12 cellular contexts compared by ENCODE assay signal in genomic region chr21:41368361-41369104, GRCh38. TPM values are rescaled to one million over a fixed set of nuclear protein-coding genes. Genes with fewer than 3 reads are reported as not detected.
DNase-seq lines count a peak whose midpoint lies in the region; FAIRE-seq and TF ChIP-seq lines count a peak whose summit lies in the region.
"Had no signal": no experiment of that assay in that cellular context is flagged by ENCODE, and none has a peak within 500 bp of the region (broad histone marks: within the 10 kb centered on the region; RNA-seq: fewer than 3 reads in every experiment).

No MANE protein-coding gene starts in this region.

- no peaks in the 10 kb centered on the region for H3K27me3 ChIP-seq in BLaER1 treated with 17β-estradiol and CSF1 and Interleukin-3, amounts not matched to agents 10 nM and 100 nM
- no peaks in the 10 kb centered on the region for H3K27me3 ChIP-seq in neural progenitor cell

- H3K4me2 ChIP-seq in BLaER1 treated with 17β-estradiol and CSF1 and Interleukin-3, amounts not matched to agents 10 nM and 100 nM, result peak overlapping the region; percentile 86 to 97 (median 95)
- H3K4me2 ChIP-seq in neural progenitor cell, result peak overlapping the region; percentile 78

- peak overlapping the region; percentile 99 for H2AFZ ChIP-seq in neural progenitor cell (replicated peaks)

- no peaks in the 10 kb centered on the region for H3K9me3 Mint-ChIP-seq in activated naive CD8-positive, alpha-beta T cell treated with anti-CD3 and anti-CD28 coated beads for 36 hours
- H3K9me3 Mint-ChIP-seq in neural progenitor cell, result no peaks in the 10 kb centered on the region

- TF ChIP-seq CTCF in GM12875 (IDR thresholded peaks at IDR 0.05; ENCODE audit: borderline replicate concordance, insufficient read depth, low read depth, low read length) (no peak), neural progenitor cell (IDR thresholded peaks at IDR 0.05) (no peak), D721Med (IDR thresholded peaks at IDR 0.05; ENCODE audit: insufficient read depth, missing control alignments) (no peak)

- no peaks in the 10 kb centered on the region for H3F3A ChIP-seq in neural progenitor cell (ENCODE audit: low read depth)

- no peaks in the 10 kb centered on the region for H3K79me2 ChIP-seq in neural progenitor cell (ENCODE audit: low read depth)

- H3K27ac ChIP-seq in BLaER1 treated with 17β-estradiol and CSF1 and Interleukin-3, amounts not matched to agents 10 nM and 100 nM, result peak overlapping the region in 10 of 11 experiments; percentile 34 to 83 (median 70); a peak in 19 of 22 replicates
- no peak overlapping the region for H3K27ac ChIP-seq in neural progenitor cell

- no peaks in the 10 kb centered on the region for H3K27me3 Mint-ChIP-seq in activated naive CD8-positive, alpha-beta T cell treated with anti-CD3 and anti-CD28 coated beads for 36 hours
- peaks cover 10% of the 10 kb centered on the region for H3K27me3 Mint-ChIP-seq in neural progenitor cell (ENCODE audit: insufficient read depth, low read depth)

- peak overlapping the region in 6 of 10 experiments; percentile 28 to 52 (median 46); a peak in 10 of 20 replicates for H3K4me3 ChIP-seq in BLaER1 treated with 17β-estradiol and CSF1 and Interleukin-3, amounts not matched to agents 10 nM and 100 nM
- H3K4me3 ChIP-seq in GM12875 (ENCODE audit: low read depth, low read length), result peak overlapping the region; percentile 58
- no peak overlapping the region for H3K4me3 ChIP-seq in neural progenitor cell

- peaks cover 0 to 55% (median 0%) of the 10 kb centered on the region in 11 experiments; a peak in 3 of 22 replicates for H4K20me1 ChIP-seq in BLaER1 treated with 17β-estradiol and CSF1 and Interleukin-3, amounts not matched to agents 10 nM and 100 nM
- no peaks in the 10 kb centered on the region for H4K20me1 ChIP-seq in neural progenitor cell (ENCODE audit: low read depth)

- H3K27ac Mint-ChIP-seq in activated naive CD8-positive, alpha-beta T cell treated with anti-CD3 and anti-CD28 coated beads for 36 hours, result peak overlapping the region; percentile 90
- no peak overlapping the region for H3K27ac Mint-ChIP-seq in neural progenitor cell

- H3K4me1 Mint-ChIP-seq in activated naive CD8-positive, alpha-beta T cell treated with anti-CD3 and anti-CD28 coated beads for 36 hours, result peaks cover 67% of the 10 kb centered on the region
- no peaks in the 10 kb centered on the region for H3K4me1 Mint-ChIP-seq in neural progenitor cell

- H3K9ac ChIP-seq in BLaER1 treated with 17β-estradiol and CSF1 and Interleukin-3, amounts not matched to agents 10 nM and 100 nM, result peak overlapping the region in 10 of 11 experiments; percentile 41 to 73 (median 60); a peak in 19 of 22 replicates
- H3K9ac ChIP-seq in neural progenitor cell, result no peak overlapping the region

- peak overlapping the region; percentile 75 for H3K4me3 Mint-ChIP-seq in activated naive CD8-positive, alpha-beta T cell treated with anti-CD3 and anti-CD28 coated beads for 36 hours
- H3K4me3 Mint-ChIP-seq in neural progenitor cell, result no peak overlapping the region

- no peaks in the 10 kb centered on the region for H3K9me3 ChIP-seq in BLaER1 treated with 17β-estradiol and CSF1 and Interleukin-3, amounts not matched to agents 10 nM and 100 nM (replicated peaks in 1 of 11)
- H3K9me3 ChIP-seq in neural progenitor cell (ENCODE audit: low read depth), result no peaks in the 10 kb centered on the region
- H3K9me3 ChIP-seq: prostate gland had no signal

- DNase-seq in activated naive CD8-positive, alpha-beta T cell treated with anti-CD3 and anti-CD28 coated beads for 36 hours, result no peak
- DNase-seq in neural progenitor cell (ENCODE audit: low spot score) (no peak), CD1c-positive myeloid dendritic cell (ENCODE audit: extremely low spot score) (no peak), AG08395 (ENCODE audit: low spot score) (no peak), DMS114 treated with DMSO at 0.1 percent for 48 hours (lab: John Stamatoyannopoulos, UW; ENCODE audit: unreplicated experiment) (no peak), D721Med (ENCODE audit: insufficient read length, low spot score) (no peak)
- DNase-seq: kidney, NCI-H226, SW 1271 had no signal

- H3K36me3 ChIP-seq in BLaER1 treated with 17β-estradiol and CSF1 and Interleukin-3, amounts not matched to agents 10 nM and 100 nM, result peaks cover 0 to 16% (median 0%) of the 10 kb centered on the region in 11 experiments; a peak in 3 of 22 replicates
- H3K36me3 ChIP-seq in neural progenitor cell, result no peaks in the 10 kb centered on the region
- H3K36me3 ChIP-seq: prostate gland had no signal

- peaks cover 22% of the 10 kb centered on the region for H3K36me3 Mint-ChIP-seq in activated naive CD8-positive, alpha-beta T cell treated with anti-CD3 and anti-CD28 coated beads for 36 hours
- no peaks in the 10 kb centered on the region for H3K36me3 Mint-ChIP-seq in neural progenitor cell

- no peak for FAIRE-seq in D721Med (lab: Jason Lieb, UNC)
- FAIRE-seq: kidney had no signal

- H3K4me1 ChIP-seq in BLaER1 treated with 17β-estradiol and CSF1 and Interleukin-3, amounts not matched to agents 10 nM and 100 nM, result peaks cover 56 to 68% (median 65%) of the 10 kb centered on the region in 10 experiments
- H3K4me1 ChIP-seq in neural progenitor cell, result peaks cover 4% of the 10 kb centered on the region
- H3K4me1 ChIP-seq: prostate gland had no signal

RNA-seq across cellular contexts. Expression of gene MX2, which starts 6.7 kb away (rescaled TPM):
- total RNA-seq in activated naive CD8-positive, alpha-beta T cell treated with anti-CD3 and anti-CD28 coated beads for 36 hours, result 10 to 100 TPM; 30.2 to 31.3 TPM
- total RNA-seq in neural progenitor cell (ENCODE audit: low replicate concordance), result 2.2 and 3.3 TPM in 2 replicates

RNA-seq across cellular contexts. Expression of gene FAM3B, which starts 51.9 kb away (rescaled TPM):
- not detected for total RNA-seq in activated naive CD8-positive, alpha-beta T cell treated with anti-CD3 and anti-CD28 coated beads for 36 hours
- not detected in 2 replicates for total RNA-seq in neural progenitor cell (ENCODE audit: low replicate concordance)

RNA-seq across cellular contexts. Expression of gene MX1, which starts 57.5 kb away (rescaled TPM):
- 100 to 1,000 TPM; 108 to 109 TPM for total RNA-seq in activated naive CD8-positive, alpha-beta T cell treated with anti-CD3 and anti-CD28 coated beads for 36 hours
- total RNA-seq in neural progenitor cell (ENCODE audit: low replicate concordance), result 0.15 and 1.7 TPM in 2 replicates

Comparison
In these comparisons a context has a peak if more than half of its experiments do, and no peak if none do; other contexts are left out.
1. RNA of gene MX1, which starts 57.5 kb away (total RNA-seq): 108 to 109 TPM in activated naive CD8-positive, alpha-beta T cell treated with anti-CD3 and anti-CD28 coated beads for 36 hours; 0.15 to 1.7 TPM in neural progenitor cell; every median in the first group is over 10 times any median in the second.